In the genomic region with DNA sequence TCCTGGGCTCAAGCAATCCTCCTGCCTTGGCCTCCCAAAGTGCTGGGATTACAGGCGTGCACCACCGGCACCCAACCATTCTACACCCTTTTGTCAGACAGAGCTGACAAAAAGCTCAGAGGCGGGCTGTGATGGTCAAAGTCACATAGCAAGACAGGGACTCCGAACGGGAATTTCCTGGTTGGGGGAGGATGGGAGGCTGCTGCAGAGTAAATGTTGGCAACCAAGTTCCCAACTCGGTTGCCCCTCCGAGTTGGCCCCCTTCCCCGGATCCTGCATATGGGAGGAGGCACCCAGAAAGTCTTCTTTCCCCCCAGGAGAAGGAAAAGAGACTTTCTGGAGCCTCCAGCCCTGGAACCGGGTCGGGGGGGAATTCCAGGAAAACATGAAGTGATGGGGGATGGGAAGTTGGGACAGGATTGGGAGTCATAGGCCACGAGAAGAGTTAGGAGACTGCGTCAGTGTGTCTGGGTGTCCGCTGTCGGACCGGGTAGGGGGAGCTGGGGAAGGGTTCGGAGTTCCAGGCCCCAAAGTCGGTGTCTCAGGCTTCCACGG, we compare ENCODE assay signal across 8 cellular contexts. TPM values are rescaled to one million over a fixed set of nuclear protein-coding genes. Genes with fewer than 3 reads are reported as not detected.
DNase-seq lines count a peak whose midpoint lies in the region; TF ChIP-seq lines count a peak whose summit lies in the region.

No MANE protein-coding gene starts in this region.

- peak overlapping the region in 3 of 7 donors; percentile 41 to 73 (median 41) for H3K27ac Mint-ChIP-seq in CD14-positive monocyte

- peaks cover 0 to 13% (median 0%) of the 10 kb centered on the region in 4 donors for H3K4me1 ChIP-seq in Peyer's patch
- H3K4me1 ChIP-seq in esophagus squamous epithelium = peaks cover 18 to 67% (median 29%) of the 10 kb centered on the region in 3 donors
- H3K4me1 ChIP-seq in neuron (ENCODE audit: insufficient read depth, low read length) = no peaks in the 10 kb centered on the region

- peaks cover 0 to 1% (median 0%) of the 10 kb centered on the region in 7 donors for H3K9me3 Mint-ChIP-seq in CD14-positive monocyte

- peaks cover 2 to 20% (median 14%) of the 10 kb centered on the region in 3 donors for H3K27me3 Mint-ChIP-seq in CD14-positive monocyte (ENCODE audit: low read depth in 3 of 3)

- peak overlapping the region; percentile 87 to 92 (median 88) for H3K27ac ChIP-seq in Peyer's patch
- peak overlapping the region; percentile 87 to 95 (median 91) for H3K27ac ChIP-seq in esophagus squamous epithelium

- H3K36me3 ChIP-seq in Peyer's patch (peaks cover 0 to 15% (median 0%) of the 10 kb centered on the region in 3 donors), esophagus squamous epithelium (peaks cover 0 to 18% (median 0%) of the 10 kb centered on the region in 3 donors), neuron (ENCODE audit: insufficient read depth, low read length) (no peaks in the 10 kb centered on the region)

- no peaks in the 10 kb centered on the region for H3K27me3 ChIP-seq in Peyer's patch
- no peaks in the 10 kb centered on the region for H3K27me3 ChIP-seq in esophagus squamous epithelium
- H3K27me3 ChIP-seq in neuron (ENCODE audit: insufficient read depth, low read length) = no peaks in the 10 kb centered on the region

- H3K4me3 ChIP-seq in Peyer's patch = peak overlapping the region; percentile 65 to 80 (median 70)
- peak overlapping the region; percentile 52 to 83 (median 68) for H3K4me3 ChIP-seq in esophagus squamous epithelium
- H3K4me3 ChIP-seq in neuron (ENCODE audit: low read length) = peak overlapping the region; percentile 40

- peaks cover 3 to 4% of the 10 kb centered on the region in 2 donors for H3K36me3 Mint-ChIP-seq in CD14-positive monocyte

- no peak for TF ChIP-seq POLR2A in Peyer's patch (IDR thresholded peaks at IDR 0.05)
- TF ChIP-seq POLR2A in esophagus squamous epithelium (IDR thresholded peaks at IDR 0.05) = no peak

- 23 to 28% methylated on average over 12 to 15 of the region's 18 CpGs for WGBS in esophagus squamous epithelium, 2 donors

- H2AFZ ChIP-seq in neuron (ENCODE audit: low read depth, low read length) = peak overlapping the region; percentile 12

- H3K9me3 ChIP-seq in Peyer's patch = no peaks in the 10 kb centered on the region
- no peaks in the 10 kb centered on the region for H3K9me3 ChIP-seq in esophagus squamous epithelium
- H3K9me3 ChIP-seq in neuron (ENCODE audit: low read length) = peaks cover 10% of the 10 kb centered on the region

- TF ChIP-seq CTCF in CD14-positive monocyte (IDR thresholded peaks at IDR 0.05) (no peak), Peyer's patch (IDR thresholded peaks at IDR 0.05) (no peak), esophagus squamous epithelium (IDR thresholded peaks at IDR 0.05) (no peak)

- intact Hi-C loops in CD14-positive monocyte (cut with micrococcal nuclease) = loop anchor here (5.0 to 10.0 kb wide), 3 partner anchors 126 to 168 kb away; no protein-coding TSS in a partner anchor
- intact Hi-C loops in esophagus squamous epithelium (cut with DNase I) = no loop called here

- H3K4me1 Mint-ChIP-seq in CD14-positive monocyte = peaks cover 11% of the 10 kb centered on the region

- DNase-seq in CD14-positive monocyte (ENCODE audit: low spot score) = peak; percentile 40
- peak in 1 of 3 donors; percentile 49 for DNase-seq in Peyer's patch
- no peak for DNase-seq in esophagus squamous epithelium (lab: John Stamatoyannopoulos, UW)
- DNase-seq in NCI-H128 (lab: John Stamatoyannopoulos, UW; ENCODE audit: unreplicated experiment) = no peak
- DNase-seq in NCI-H1417 (lab: John Stamatoyannopoulos, UW) = no peak
- DNase-seq in DMS79 treated with DMSO at 0.1 percent for 48 hours (lab: John Stamatoyannopoulos, UW) = no peak
- no peak for DNase-seq in NCI-H146 treated with DMSO at 0.1 percent for 48 hours (lab: John Stamatoyannopoulos, UW; ENCODE audit: unreplicated experiment)

- H3K4me3 Mint-ChIP-seq in CD14-positive monocyte = peak overlapping the region; percentile 62 to 85

RNA-seq across cellular contexts. Expression of gene SELENOM, which starts 0.6 kb away (rescaled TPM):
- polyA plus RNA-seq in CD14-positive monocyte = 1 to 10 TPM; 3.4 to 7.6 TPM
- total RNA-seq in Peyer's patch (10 to 100 TPM; 31.4 to 89.1 (median 43.7) TPM), esophagus squamous epithelium (100 to 1,000 TPM in 2 of 4 donors, 10 to 100 TPM in 2; 13.3 to 291 (median 67.6) TPM)

RNA-seq across cellular contexts. Expression of gene INPP5J, which starts 16.0 kb away (rescaled TPM):
- polyA plus RNA-seq in CD14-positive monocyte = not detected
- total RNA-seq in Peyer's patch (100 to 1,000 TPM in 3 of 4 donors, 10 to 100 TPM in 1; 18.2 to 203 (median 156) TPM), esophagus squamous epithelium (1 to 10 TPM in 2 of 4 donors, under 1 TPM in 2; 0.22 to 2.4 (median 0.84) TPM)

RNA-seq across cellular contexts. Expression of gene SMTN, which starts 25.6 kb away (rescaled TPM):
- polyA plus RNA-seq in CD14-positive monocyte = under 1 TPM; 0.87 to 0.88 TPM
- total RNA-seq in Peyer's patch (100 to 1,000 TPM in 1 of 4 donors, 10 to 100 TPM in 3; 23.1 to 124 (median 75.9) TPM), esophagus squamous epithelium (100 to 1,000 TPM in 1 of 4 donors, 10 to 100 TPM in 3; 28.2 to 158 (median 45.8) TPM)

RNA-seq across cellular contexts. Expression of gene PLA2G3, which starts 33.6 kb away (rescaled TPM):
- polyA plus RNA-seq in CD14-positive monocyte = not detected
- total RNA-seq in Peyer's patch (not detected), esophagus squamous epithelium (10 to 100 TPM in 1 of 4 donors, 1 to 10 TPM in 3; 5.0 to 27.0 (median 7.8) TPM)

RNA-seq across cellular contexts. Expression of gene RNF185, which starts 53.3 kb away (rescaled TPM):
- 10 to 100 TPM; 26.1 to 26.5 TPM for polyA plus RNA-seq in CD14-positive monocyte
- total RNA-seq in Peyer's patch = 10 to 100 TPM; 34.7 to 45.9 (median 41.7) TPM
- 10 to 100 TPM; 20.1 to 34.0 (median 27.5) TPM for total RNA-seq in esophagus squamous epithelium

Comparison
In these comparisons a context has a peak if more than half of its experiments do, and no peak if none do; other contexts are left out.
1. RNA of gene INPP5J, which starts 16.0 kb away (total RNA-seq): 18.2 to 203 TPM in Peyer's patch; 0.22 to 2.4 TPM in esophagus squamous epithelium; every median in the first group is over 4 times any median in the second.
2. Peak in every context shown above with its lines, with median percentiles within 50 percentile points of each other: H3K4me3 ChIP-seq.